In the genomic region with DNA sequence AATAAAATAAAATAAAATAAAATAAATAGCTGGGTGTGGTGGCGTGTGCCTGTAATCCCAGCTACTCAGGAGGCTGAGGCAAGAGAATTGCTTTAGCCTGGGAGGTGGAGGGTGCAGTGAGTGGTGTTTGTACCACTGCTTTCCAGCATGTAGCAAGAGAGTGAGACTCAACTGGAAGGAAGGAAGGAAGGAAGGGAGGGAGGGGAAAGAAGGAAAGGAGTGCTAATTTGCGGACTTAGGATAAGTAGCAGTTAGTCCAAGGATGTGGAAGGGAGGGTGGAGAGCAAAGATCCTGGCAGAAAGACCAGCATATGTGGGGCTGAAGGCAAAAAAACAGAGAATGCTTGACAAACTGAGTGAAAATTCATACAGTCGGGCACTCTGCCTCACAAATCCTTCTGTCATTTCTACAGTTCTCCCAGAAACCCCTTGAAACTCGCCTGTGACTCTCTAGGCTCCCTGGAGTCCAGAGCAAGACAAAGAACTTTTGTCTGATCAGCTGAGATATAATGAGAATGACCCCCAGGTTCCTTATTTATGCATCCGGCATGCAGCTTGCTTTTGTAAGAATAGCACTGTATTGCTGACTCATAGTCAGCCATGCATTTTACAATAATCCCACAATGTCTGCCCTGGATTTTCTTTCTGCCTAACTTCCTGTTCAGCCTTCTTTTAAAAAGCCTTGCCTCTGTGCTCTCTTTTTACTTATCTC, we compare ENCODE assay signal across 8 cellular contexts. TPM values are rescaled to one million over a fixed set of nuclear protein-coding genes. Genes with fewer than 3 reads are reported as not detected.
DNase-seq lines count a peak whose midpoint lies in the region; ATAC-seq and TF ChIP-seq lines count a peak whose summit lies in the region.

No MANE protein-coding gene starts in this region.

- H3K4me3 Mint-ChIP-seq in osteocyte (ENCODE audit: unreplicated experiment) = no peak overlapping the region

- peaks cover 3% of the 10 kb centered on the region for H3K27me3 Mint-ChIP-seq in osteocyte (ENCODE audit: unreplicated experiment)

- H3K36me3 Mint-ChIP-seq in osteocyte (ENCODE audit: unreplicated experiment) = no peaks in the 10 kb centered on the region

- peak; percentile 15 for DNase-seq in DMS153 (lab: John Stamatoyannopoulos, UW)
- peak; percentile 45 for DNase-seq in HS-5 (ENCODE audit: low read depth)
- DNase-seq in SIG-M5 treated with dmso at 0.1 percent for 504 hours (lab: John Stamatoyannopoulos, UW; ENCODE audit: unreplicated experiment) = peak; percentile 94
- DNase-seq in fibroblast of peridontal ligament (ENCODE audit: extremely low read depth) = peak; percentile 80
- no peak for DNase-seq in osteocyte (ENCODE audit: extremely low spot score, unreplicated experiment)
- no peak for DNase-seq in stimulated activated CD4-positive, alpha-beta T cell treated with anti-CD3 and anti-CD28 coated beads, Interleukin-4, amount 100 ng/mL, for 24 hours

- ATAC-seq in HG03342 (IDR thresholded peaks at IDR 0.05; ENCODE audit: unreplicated experiment) (no peak), GM21737 (IDR thresholded peaks at IDR 0.05; ENCODE audit: unreplicated experiment) (no peak)

- H3K9me3 Mint-ChIP-seq in osteocyte (ENCODE audit: unreplicated experiment) = no peaks in the 10 kb centered on the region

- peaks cover 22% of the 10 kb centered on the region for H3K4me1 Mint-ChIP-seq in osteocyte (ENCODE audit: unreplicated experiment)

- TF ChIP-seq CTCF in osteocyte (IDR thresholded peaks at IDR 0.05) = no peak

- H3K27ac Mint-ChIP-seq in osteocyte (ENCODE audit: unreplicated experiment) = peak overlapping the region; percentile 94

RNA-seq across cellular contexts. Expression of a gene that starts 31.5 kb away (rescaled TPM):
- total RNA-seq in osteocyte = 136 and 148 TPM in 2 replicates

RNA-seq across cellular contexts. Expression of a gene that starts 35.2 kb away (rescaled TPM):
- 49.4 and 53.4 TPM in 2 replicates for total RNA-seq in osteocyte

RNA-seq across cellular contexts. Expression of a gene that starts 44.7 kb away (rescaled TPM):
- total RNA-seq in osteocyte = not detected in 2 replicates

RNA-seq across cellular contexts. Expression of a gene that starts 45.8 kb away (rescaled TPM):
- 250 and 278 TPM in 2 replicates for total RNA-seq in osteocyte

Comparison
In these comparisons a context has a peak if more than half of its experiments do, and no peak if none do; other contexts are left out.
1. DNase-seq: peak in DMS153 (single experiment), HS-5 (single experiment), SIG-M5 treated with dmso at 0.1 percent for 504 hours (single experiment) and fibroblast of peridontal ligament (single experiment); none in osteocyte (single experiment) and stimulated activated CD4-positive, alpha-beta T cell treated with anti-CD3 and anti-CD28 coated beads, Interleukin-4, amount 100 ng/mL, for 24 hours (single experiment).